In genomic region chr10:51698473-51699063, GRCh38 we compare ENCODE assay signal across 8 cellular contexts. TPM values are rescaled to one million over a fixed set of nuclear protein-coding genes. Genes with fewer than 3 reads are reported as not detected.
DNase-seq lines count a peak whose midpoint lies in the region; ATAC-seq and TF ChIP-seq lines count a peak whose summit lies in the region.

No MANE protein-coding gene starts in this region.

- peaks cover 44% of the 10 kb centered on the region for H4K20me1 ChIP-seq in OCI-LY7 (ENCODE audit: insufficient read depth, low read length)
- H4K20me1 ChIP-seq in neural progenitor cell (ENCODE audit: low read depth), result peaks cover 12% of the 10 kb centered on the region

- H3K27ac ChIP-seq in OCI-LY7 (ENCODE audit: low read depth, low read length, poor library complexity, severe bottlenecking), result peak overlapping the region; percentile 73
- peak overlapping the region; percentile 99 for H3K27ac ChIP-seq in neural progenitor cell

- ATAC-seq in GM19035 (IDR thresholded peaks at IDR 0.05; ENCODE audit: unreplicated experiment), result no peak

- POLR2A ChIA-PET in OCI-LY7 (lab: Charles Lee), result interaction anchor here (0.7 kb wide), 1 partner anchor 75 kb away, joined by 3 read pairs; no protein-coding TSS in a partner anchor

- no TSS peak for BruUV-seq in OCI-LY7 (replicated peaks; lab: Mats Ljungman, UMichigan)

- TF ChIP-seq CTCF in CD14-positive monocyte (IDR thresholded peaks at IDR 0.05), result no peak
- no peak for TF ChIP-seq CTCF in OCI-LY7 (conservative IDR thresholded peaks at IDR 0.05; ENCODE audit: low read length)
- TF ChIP-seq CTCF in epithelial cell of esophagus (IDR thresholded peaks at IDR 0.05; ENCODE audit: insufficient read depth, low read depth, low read length, missing control alignments), result no peak
- no peak for TF ChIP-seq CTCF in neural progenitor cell (IDR thresholded peaks at IDR 0.05)

- H3K79me2 ChIP-seq in OCI-LY7 (ENCODE audit: insufficient read depth, low read depth, low read length) (peaks cover 37% of the 10 kb centered on the region), neural progenitor cell (ENCODE audit: low read depth) (peaks cover 52% of the 10 kb centered on the region)

- CTCF ChIA-PET in OCI-LY7 (lab: Charles Lee; ENCODE audit: unreplicated experiment), result no interaction called here

- peak overlapping the region; percentile 97 for H3K4me3 ChIP-seq in OCI-LY7 (ENCODE audit: low read depth, low read length, poor library complexity, severe bottlenecking)
- H3K4me3 ChIP-seq in epithelial cell of esophagus (ENCODE audit: low read length), result peak overlapping the region; percentile 100
- H3K4me3 ChIP-seq in neural progenitor cell, result peak overlapping the region; percentile 99

- H3K4me3 Mint-ChIP-seq in CD14-positive monocyte (peak overlapping the region; percentile 98 to 99), neural progenitor cell (peak overlapping the region; percentile 99)

- H3K4me1 Mint-ChIP-seq in CD14-positive monocyte (peaks cover 36% of the 10 kb centered on the region), neural progenitor cell (peaks cover 33% of the 10 kb centered on the region)

- H3K36me3 Mint-ChIP-seq in CD14-positive monocyte (peaks cover 11 to 19% of the 10 kb centered on the region in 2 donors), neural progenitor cell (peaks cover 22% of the 10 kb centered on the region)

- peak overlapping the region; percentile 85 for H3K4me2 ChIP-seq in OCI-LY7 (ENCODE audit: low read length)
- peak overlapping the region; percentile 99 for H3K4me2 ChIP-seq in neural progenitor cell

- H3K9me3 ChIP-seq in OCI-LY7 (ENCODE audit: low read length) (no peaks in the 10 kb centered on the region), neural progenitor cell (ENCODE audit: low read depth) (no peaks in the 10 kb centered on the region)

- H2AFZ ChIP-seq in OCI-LY7 (ENCODE audit: low read length), result peak overlapping the region; percentile 97; the same call in 1 of the 2 replicates
- H2AFZ ChIP-seq in neural progenitor cell (replicated peaks), result no peak overlapping the region

- H3F3A ChIP-seq in neural progenitor cell (ENCODE audit: low read depth), result peaks cover 17% of the 10 kb centered on the region

- H3K27ac Mint-ChIP-seq in CD14-positive monocyte (peak overlapping the region; percentile 98 to 100 (median 100)), neural progenitor cell (peak overlapping the region; percentile 100)

- H3K9me2 ChIP-seq in OCI-LY7 (ENCODE audit: insufficient read depth, low read length), result no peaks in the 10 kb centered on the region

- H3K9me3 Mint-ChIP-seq in CD14-positive monocyte, result no peaks in the 10 kb centered on the region
- no peaks in the 10 kb centered on the region for H3K9me3 Mint-ChIP-seq in neural progenitor cell

- peak overlapping the region; percentile 97 for H3K9ac ChIP-seq in neural progenitor cell

- H3K27me3 Mint-ChIP-seq in CD14-positive monocyte (ENCODE audit: low read depth in 3 of 3) (no peaks in the 10 kb centered on the region), neural progenitor cell (ENCODE audit: insufficient read depth, low read depth) (peaks cover 6% of the 10 kb centered on the region)

- H3K36me3 ChIP-seq in OCI-LY7 (ENCODE audit: insufficient read depth, low read length), result peaks cover 45% of the 10 kb centered on the region
- peaks cover 11% of the 10 kb centered on the region for H3K36me3 ChIP-seq in neural progenitor cell

- H3K27me3 ChIP-seq in neural progenitor cell, result no peaks in the 10 kb centered on the region

- H3K4me1 ChIP-seq in OCI-LY7 (ENCODE audit: insufficient read depth, low read length, poor library complexity, severe bottlenecking) (peaks cover 36% of the 10 kb centered on the region), neural progenitor cell (peaks cover 44% of the 10 kb centered on the region)

- no peak for DNase-seq in CD14-positive monocyte (ENCODE audit: low spot score)
- DNase-seq in OCI-LY7 (ENCODE audit: low spot score), result no peak
- no peak for DNase-seq in epithelial cell of esophagus (ENCODE audit: low read depth)
- DNase-seq in neural progenitor cell (ENCODE audit: low spot score), result no peak
- no peak for DNase-seq in stimulated activated CD4-positive, alpha-beta T cell treated with anti-CD3 and anti-CD28 coated beads, Interleukin-12 subunit alpha, Interleukin-12 subunit beta, amount 100 ng/mL, for 4 hours
- DNase-seq in NCI-H1694 treated with DMSO at 0.1 percent for 48 hours (lab: John Stamatoyannopoulos, UW), result no peak
- DNase-seq in NCI-H1930 (lab: John Stamatoyannopoulos, UW), result no peak

- intact Hi-C loops in CD14-positive monocyte (cut with micrococcal nuclease) (no loop called here), OCI-LY7 (cut with micrococcal nuclease; ENCODE audit: unreplicated experiment) (no loop called here)

RNA-seq across cellular contexts. Expression of gene CSTF2T, which starts 0.8 kb away (rescaled TPM):
- 10 to 100 TPM in 1 of 2 donors, 1 to 10 TPM in 1; 7.4 to 11.0 TPM for polyA plus RNA-seq in CD14-positive monocyte
- total RNA-seq in OCI-LY7 (2014; rRNA removed; shearing (Covaris generic)), result 32.8 and 33.3 TPM in 2 replicates
- total RNA-seq in OCI-LY7 (2022) (27.1 and 28.8 TPM in 2 replicates), neural progenitor cell (ENCODE audit: low replicate concordance) (53.7 and 56.5 TPM in 2 replicates)
